In the genomic region with DNA sequence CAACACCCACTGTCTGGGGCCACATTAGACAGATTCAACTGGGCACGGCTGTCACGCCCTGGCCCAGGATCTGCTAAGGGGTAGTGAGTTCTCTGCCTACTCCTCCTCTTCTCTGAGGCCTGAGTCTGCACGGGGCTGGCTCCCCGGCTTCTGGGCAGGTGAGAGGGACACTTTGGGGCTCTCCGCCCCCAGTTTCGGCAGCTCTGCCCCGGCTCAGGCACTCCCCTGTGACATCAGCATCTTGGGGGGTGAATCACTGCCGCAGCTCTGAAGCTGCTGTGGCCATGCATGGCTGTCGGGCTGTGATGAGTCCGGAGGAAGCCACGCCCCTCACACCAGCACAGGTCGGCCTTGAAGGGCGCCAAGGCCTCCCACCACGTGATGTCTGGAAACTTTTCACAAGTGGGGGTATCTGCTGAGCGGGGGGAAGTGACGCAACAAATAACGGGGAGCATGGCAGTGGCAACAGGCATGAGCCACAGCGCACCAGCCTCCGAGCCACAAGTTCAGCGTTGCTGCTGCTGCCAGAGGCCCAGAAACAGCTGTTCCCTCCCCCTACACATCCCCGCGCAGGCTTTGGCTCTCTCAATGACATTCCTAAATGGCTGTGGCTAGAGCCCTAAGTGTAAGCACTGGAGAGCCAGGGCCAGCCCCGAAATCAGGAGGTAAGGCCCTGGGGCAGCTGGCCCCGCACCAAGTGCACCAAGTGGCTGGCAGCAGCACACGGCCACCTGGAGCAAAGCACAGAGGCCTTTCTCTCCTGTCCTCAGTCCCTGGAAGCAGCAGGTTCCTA, we compare ENCODE assay signal across 8 cellular contexts. TPM values are rescaled to one million over a fixed set of nuclear protein-coding genes. Genes with fewer than 3 reads are reported as not detected.
DNase-seq lines count a peak whose midpoint lies in the region; ATAC-seq and TF ChIP-seq lines count a peak whose summit lies in the region.

No MANE protein-coding gene starts in this region.

- POLR2A ChIA-PET in CD4-positive, alpha-beta T cell (lab: Charles Lee), result interaction anchor here (1.0 to 1.8 kb wide), 5 partner anchors 9 to 116 kb away, joined by 3 to 6 read pairs (median 5); partner anchors contain the start of genes SPEN and ZBTB17
- POLR2A ChIA-PET in OCI-LY7 (lab: Charles Lee), result no interaction called here

- H3K27ac Mint-ChIP-seq in CD4-positive, alpha-beta T cell, result peak overlapping the region; percentile 98

- peak; percentile 88 for ATAC-seq in CD4-positive, alpha-beta T cell (ENCODE audit: poor library complexity)
- peak; percentile 57 for ATAC-seq in GM21786 (IDR thresholded peaks at IDR 0.05; ENCODE audit: unreplicated experiment)

- intact Hi-C loops in CD4-positive, alpha-beta T cell (cut with DNase I, micrococcal nuclease), result no loop called here
- intact Hi-C loops in OCI-LY7 (cut with micrococcal nuclease; ENCODE audit: unreplicated experiment), result loop anchor here (2.0 kb wide), 1 partner anchor 25 kb away; no protein-coding TSS in a partner anchor

- H3K4me2 ChIP-seq in OCI-LY7 (ENCODE audit: low read length), result peak overlapping the region; percentile 37

- H3K9me3 Mint-ChIP-seq in CD4-positive, alpha-beta T cell, result no peaks in the 10 kb centered on the region

- no peaks in the 10 kb centered on the region; the same call in 1 of the 2 replicates for H3K79me2 ChIP-seq in OCI-LY7 (ENCODE audit: insufficient read depth, low read depth, low read length)

- H3K4me1 Mint-ChIP-seq in CD4-positive, alpha-beta T cell (ENCODE audit: low read depth), result peaks cover 61% of the 10 kb centered on the region

- BruUV-seq in OCI-LY7 (replicated peaks; lab: Mats Ljungman, UMichigan), result no TSS peak

- CTCF ChIA-PET in CD4-positive, alpha-beta T cell (lab: Charles Lee), result interaction anchor here (1.2 to 1.6 kb wide), 5 partner anchors 10 to 134 kb away, joined by 4 to 5 read pairs (median 4); partner anchors contain the start of gene ZBTB17
- CTCF ChIA-PET in OCI-LY7 (lab: Charles Lee; ENCODE audit: unreplicated experiment), result no interaction called here

- 0 out of 2 replicates have a peak, but pooled peaks cover 10% of the 10 kb centered on the region for H4K20me1 ChIP-seq in OCI-LY7 (ENCODE audit: insufficient read depth, low read length)

- no peaks in the 10 kb centered on the region for H3K9me3 ChIP-seq in CD4-positive, alpha-beta T cell (ENCODE audit: control insufficient read depth, low read length)
- no peaks in the 10 kb centered on the region for H3K9me3 ChIP-seq in OCI-LY7 (ENCODE audit: low read length)
- no peaks in the 10 kb centered on the region for H3K9me3 ChIP-seq in subcutaneous abdominal adipose tissue (ENCODE audit: control insufficient read depth in 5 of 5, low read length in 5 of 5)

- peaks cover 48% of the 10 kb centered on the region for H3K36me3 Mint-ChIP-seq in CD4-positive, alpha-beta T cell (ENCODE audit: low read depth)

- no peaks in the 10 kb centered on the region for H3K9me2 ChIP-seq in OCI-LY7 (ENCODE audit: insufficient read depth, low read length)

- no peak overlapping the region for H2AFZ ChIP-seq in OCI-LY7 (ENCODE audit: low read length)

- H3K27ac ChIP-seq in CD4-positive, alpha-beta T cell (ENCODE audit: low read depth, low read length), result peak overlapping the region; percentile 77
- H3K27ac ChIP-seq in OCI-LY7 (ENCODE audit: low read depth, low read length, poor library complexity, severe bottlenecking) (no peak overlapping the region), subcutaneous abdominal adipose tissue (ENCODE audit: low read depth, low read length) (peak overlapping the region; percentile 98)

- no peaks in the 10 kb centered on the region for H3K27me3 Mint-ChIP-seq in CD4-positive, alpha-beta T cell

- H3K4me1 ChIP-seq in OCI-LY7 (ENCODE audit: insufficient read depth, low read length, poor library complexity, severe bottlenecking) (peaks cover 42% of the 10 kb centered on the region), subcutaneous abdominal adipose tissue (ENCODE audit: control insufficient read depth in 5 of 5, insufficient read depth in 5 of 5, low read length in 5 of 5) (peaks cover 15 to 70% (median 67%) of the 10 kb centered on the region in 5 donors)

- H3K36me3 ChIP-seq in OCI-LY7 (ENCODE audit: insufficient read depth, low read length), result peaks cover 79% of the 10 kb centered on the region
- peaks cover 0 to 38% (median 32%) of the 10 kb centered on the region in 5 donors for H3K36me3 ChIP-seq in subcutaneous abdominal adipose tissue (ENCODE audit: control insufficient read depth in 5 of 5, insufficient read depth in 5 of 5, low read length in 5 of 5)

- no peak overlapping the region for H3K4me3 ChIP-seq in OCI-LY7 (ENCODE audit: low read depth, low read length, poor library complexity, severe bottlenecking)
- H3K4me3 ChIP-seq in subcutaneous abdominal adipose tissue (ENCODE audit: low read depth in 1 of 5, low read length in 5 of 5), result peak overlapping the region in 4 of 5 donors; percentile 38 to 50 (median 42)

- H3K4me3 Mint-ChIP-seq in CD4-positive, alpha-beta T cell, result peak overlapping the region; percentile 83

- DNase-seq in CD4-positive, alpha-beta T cell, result peak; percentile 60 to 89 (median 73)
- DNase-seq in OCI-LY7 (ENCODE audit: low spot score) (peak; percentile 60), fibroblast of peridontal ligament (ENCODE audit: extremely low read depth) (peak; percentile 89), nucleus accumbens (lab: John Stamatoyannopoulos, UW) (peak in 42 of 56 donors; percentile 17 to 89 (median 50)), NCI-H2227 treated with DMSO at 0.1 percent for 48 hours (lab: John Stamatoyannopoulos, UW) (no peak)
- DNase-seq in activated effector memory CD4-positive, alpha-beta T cell treated with Interleukin-2 at 50 U/mL for 16 hours, result peak; percentile 79

- peak overlapping the region; percentile 56 to 82 (median 75) for H3K9ac ChIP-seq in subcutaneous abdominal adipose tissue (ENCODE audit: low read length in 5 of 5)

- no peaks in the 10 kb centered on the region for H3K27me3 ChIP-seq in CD4-positive, alpha-beta T cell (ENCODE audit: control insufficient read depth, insufficient read depth, low read length)
- no peaks in the 10 kb centered on the region for H3K27me3 ChIP-seq in subcutaneous abdominal adipose tissue (ENCODE audit: control insufficient read depth in 5 of 5, insufficient read depth in 4 of 5, low read length in 5 of 5)

- TF ChIP-seq CTCF in CD4-positive, alpha-beta T cell (IDR thresholded peaks at IDR 0.05), result no peak
- TF ChIP-seq CTCF in OCI-LY7 (conservative IDR thresholded peaks at IDR 0.05; ENCODE audit: low read length), result no peak

RNA-seq across cellular contexts. Expression of gene ZBTB17, which starts 26.3 kb away (rescaled TPM):
- total RNA-seq in CD4-positive, alpha-beta T cell, result 10 to 100 TPM; 70.2 to 78.1 TPM
- total RNA-seq in OCI-LY7 (2014; rRNA removed; shearing (Covaris generic)), result 32.1 and 53.4 TPM in 2 replicates
- 51.1 and 52.9 TPM in 2 replicates for total RNA-seq in OCI-LY7 (2022)

RNA-seq across cellular contexts. Expression of gene SRARP, which starts 54.4 kb away (rescaled TPM):
- total RNA-seq in CD4-positive, alpha-beta T cell, result not detected
- total RNA-seq in OCI-LY7 (2014; rRNA removed; shearing (Covaris generic)), result not detected in 2 replicates
- not detected in 2 replicates for total RNA-seq in OCI-LY7 (2022)
